14 cellular contexts compared by ENCODE assay signal in the genomic region with DNA sequence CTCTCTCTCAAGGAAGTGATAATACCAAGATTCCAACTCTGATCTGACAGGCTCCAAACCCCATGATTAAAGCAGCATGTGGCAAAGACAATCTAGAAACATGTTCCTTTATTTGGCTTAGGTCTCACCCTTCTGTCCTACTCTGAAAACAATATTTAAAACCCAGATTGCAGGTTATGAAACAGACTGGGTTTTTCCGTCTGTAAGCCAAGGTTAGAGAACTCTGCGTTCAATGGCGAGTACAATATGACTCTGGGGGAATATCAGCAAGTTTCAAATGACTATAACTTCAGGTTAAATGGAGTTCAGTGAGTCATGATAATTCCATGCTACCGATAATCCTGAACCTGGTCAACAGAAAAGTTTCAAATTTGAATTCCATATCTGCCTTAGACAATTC. TPM values are rescaled to one million over a fixed set of nuclear protein-coding genes. Genes with fewer than 3 reads are reported as not detected.
DNase-seq lines count a peak whose midpoint lies in the region; ATAC-seq lines count a peak whose summit lies in the region.
"Had no signal": no experiment of that assay in that cellular context is flagged by ENCODE, and none has a peak within 500 bp of the region (broad histone marks: within the 10 kb centered on the region; RNA-seq: fewer than 3 reads in every experiment).

No MANE protein-coding gene starts in this region.

- no peak overlapping the region for H2BK12ac ChIP-seq in mesenchymal stem cell (ENCODE audit: low read length in 2 of 2)

- H2BK5ac ChIP-seq in mesenchymal stem cell (ENCODE audit: low read depth, low read length, poor library complexity, severe bottlenecking) = no peak overlapping the region

- H3K36me3 Mint-ChIP-seq in CD4-positive, CD25-positive, alpha-beta regulatory T cell = peaks cover 17% of the 10 kb centered on the region

- H3K18ac ChIP-seq in mesenchymal stem cell (ENCODE audit: low read depth in 1 of 2, low read length in 2 of 2) = no peak overlapping the region

- H3K14ac ChIP-seq in mesenchymal stem cell (ENCODE audit: low read length in 2 of 2) = no peak overlapping the region

- H2AFZ ChIP-seq in mesenchymal stem cell (ENCODE audit: low read depth, low read length) = no peak overlapping the region

- H2BK120ac ChIP-seq in mesenchymal stem cell (ENCODE audit: low read depth, low read length) = no peak overlapping the region

- H3K4me3 ChIP-seq in CD4-positive, CD25-positive, alpha-beta regulatory T cell (ENCODE audit: low read depth, low read length) = no peak overlapping the region
- no peak overlapping the region for H3K4me3 ChIP-seq in mesenchymal stem cell (ENCODE audit: insufficient read depth in 1 of 2, low read depth in 1 of 2, low read length in 2 of 2)
- H3K4me3 ChIP-seq: A549 had no signal

- no peak overlapping the region for H3K9ac ChIP-seq in mesenchymal stem cell (ENCODE audit: low read length)

- no peaks in the 10 kb centered on the region for H3K9me3 ChIP-seq in CD4-positive, CD25-positive, alpha-beta regulatory T cell (ENCODE audit: control insufficient read depth in 2 of 2, low read length in 2 of 2)
- no peaks in the 10 kb centered on the region for H3K9me3 ChIP-seq in mesenchymal stem cell (ENCODE audit: control insufficient read depth, low read length)
- H3K9me3 ChIP-seq: A549 had no signal

- peaks cover 2 to 25% (median 9%) of the 10 kb centered on the region in 4 donors for H3K4me1 Mint-ChIP-seq in CD4-positive, CD25-positive, alpha-beta regulatory T cell

- no peaks in the 10 kb centered on the region for H3K27me3 ChIP-seq in CD4-positive, CD25-positive, alpha-beta regulatory T cell (ENCODE audit: control insufficient read depth, insufficient read depth, low read length)
- H3K27me3 ChIP-seq in mesenchymal stem cell (ENCODE audit: control insufficient read depth in 1 of 2, insufficient read depth in 1 of 2, low read length in 2 of 2) = no peaks in the 10 kb centered on the region
- H3K27me3 ChIP-seq: foreskin keratinocyte had no signal

- H3K9me3 Mint-ChIP-seq in CD4-positive, CD25-positive, alpha-beta regulatory T cell = no peaks in the 10 kb centered on the region

- H3K36me3 ChIP-seq in CD4-positive, CD25-positive, alpha-beta regulatory T cell (ENCODE audit: control insufficient read depth, insufficient read depth, low read length) = no peaks in the 10 kb centered on the region
- H3K36me3 ChIP-seq in mesenchymal stem cell (ENCODE audit: control insufficient read depth in 1 of 2, insufficient read depth in 2 of 2, low read depth in 1 of 2, low read length in 2 of 2) = peaks cover 0 to 6% of the 10 kb centered on the region in 2 experiments

- H2BK15ac ChIP-seq in mesenchymal stem cell (ENCODE audit: low read depth, poor library complexity, severe bottlenecking) = no peak overlapping the region

- no peak for ATAC-seq in CD4-positive, CD25-positive, alpha-beta regulatory T cell (ENCODE audit: low read depth in 2 of 2)
- peak; percentile 51 for ATAC-seq in GM18909 (IDR thresholded peaks at IDR 0.05; ENCODE audit: poor library complexity, unreplicated experiment)
- ATAC-seq in HG02623 (IDR thresholded peaks at IDR 0.05; ENCODE audit: unreplicated experiment) = peak; percentile 75
- ATAC-seq in HG03095 (IDR thresholded peaks at IDR 0.05; ENCODE audit: unreplicated experiment) = no peak
- ATAC-seq: A549, foreskin keratinocyte had no signal

- no peak overlapping the region for H3K27ac ChIP-seq in CD4-positive, CD25-positive, alpha-beta regulatory T cell (ENCODE audit: insufficient read depth, low read length, poor library complexity, severe bottlenecking)
- no peak overlapping the region for H3K27ac ChIP-seq in mesenchymal stem cell (ENCODE audit: low read length, poor library complexity, severe bottlenecking)
- H3K27ac ChIP-seq: A549, foreskin keratinocyte had no signal

- peak overlapping the region in 2 of 3 donors; percentile 5 to 29 for H3K27ac Mint-ChIP-seq in CD4-positive, CD25-positive, alpha-beta regulatory T cell
- H3K27ac Mint-ChIP-seq: brain had no signal

- no peaks in the 10 kb centered on the region for H3K27me3 Mint-ChIP-seq in CD4-positive, CD25-positive, alpha-beta regulatory T cell
- H3K27me3 Mint-ChIP-seq: brain had no signal

- H2AK5ac ChIP-seq in mesenchymal stem cell (ENCODE audit: low read length, severe bottlenecking) = no peak overlapping the region

- WGBS in mesenchymal stem cell = 99% methylated on average over 4 of the region's 4 CpGs

- H4K8ac ChIP-seq in mesenchymal stem cell (ENCODE audit: low read length) = no peak overlapping the region

- no peaks in the 10 kb centered on the region for H3K4me1 ChIP-seq in CD4-positive, CD25-positive, alpha-beta regulatory T cell (ENCODE audit: control insufficient read depth, insufficient read depth, low read length, poor library complexity, severe bottlenecking)
- no peaks in the 10 kb centered on the region for H3K4me1 ChIP-seq in mesenchymal stem cell (ENCODE audit: control insufficient read depth, insufficient read depth, low read depth, low read length)
- H3K4me1 ChIP-seq: A549 had no signal

- DNase-seq in CD4-positive, CD25-positive, alpha-beta regulatory T cell = no peak
- DNase-seq in NCI-H2227 treated with DMSO at 0.1 percent for 48 hours (lab: John Stamatoyannopoulos, UW) (peak; percentile 49), mesenchymal stem cell (no peak), medulla oblongata (ENCODE audit: extremely low spot score) (no peak), NCI-H82 (lab: John Stamatoyannopoulos, UW) (no peak)
- DNase-seq: activated naive CD4-positive, alpha-beta T cell; foreskin keratinocyte; midbrain; NCI-H510A had no signal

- no peak overlapping the region for H4K91ac ChIP-seq in mesenchymal stem cell (ENCODE audit: low read length)

- H3K23ac ChIP-seq in mesenchymal stem cell (ENCODE audit: low read length in 2 of 2) = no peak overlapping the region

- H3K4me2 ChIP-seq in mesenchymal stem cell (ENCODE audit: low read length, poor library complexity, severe bottlenecking) = no peak overlapping the region
- H3K4me2 ChIP-seq: A549 had no signal

- H3K4me3 Mint-ChIP-seq in CD4-positive, CD25-positive, alpha-beta regulatory T cell = no peak overlapping the region
- H3K4me3 Mint-ChIP-seq: brain had no signal

- no peak overlapping the region for H3K4ac ChIP-seq in mesenchymal stem cell (ENCODE audit: low read depth in 1 of 2, low read length in 2 of 2)

- H3K79me1 ChIP-seq in mesenchymal stem cell (replicated peaks; ENCODE audit: low read length, poor library complexity, severe bottlenecking) = peaks cover 8% of the 10 kb centered on the region

RNA-seq across cellular contexts. Expression of a gene that starts 50.8 kb away (rescaled TPM):
- total RNA-seq in CD4-positive, CD25-positive, alpha-beta regulatory T cell = 30.6 TPM
- polyA plus RNA-seq in CD4-positive, CD25-positive, alpha-beta regulatory T cell = 10 to 100 TPM; 38.5 to 56.9 (median 41.2) TPM
- polyA plus RNA-seq in mesenchymal stem cell (2013, experiment 1 of 2) = 15.9 TPM
- 16.4 TPM for polyA plus RNA-seq in mesenchymal stem cell (2013, experiment 2 of 2)

RNA-seq across cellular contexts. Expression of a gene that starts 51.0 kb away (rescaled TPM):
- 41.4 TPM for total RNA-seq in CD4-positive, CD25-positive, alpha-beta regulatory T cell
- polyA plus RNA-seq in CD4-positive, CD25-positive, alpha-beta regulatory T cell = 10 to 100 TPM; 59.1 to 71.8 (median 66.1) TPM
- polyA plus RNA-seq in mesenchymal stem cell (2013, experiment 1 of 2) = 38.8 TPM
- polyA plus RNA-seq in mesenchymal stem cell (2013, experiment 2 of 2) = 40.4 TPM

Comparison
In these comparisons a context has a peak if more than half of its experiments do, and no peak if none do; other contexts are left out.
1. ATAC-seq: peak in GM18909 (single experiment) and HG02623 (single experiment); none in CD4-positive, CD25-positive, alpha-beta regulatory T cell (0 of 2) and HG03095 (single experiment).